1 cellular context compared by ENCODE assay signal in genomic region chr1:8502914-8503313, GRCh38.
TF ChIP-seq lines count a peak whose summit lies in the region.

No MANE protein-coding gene starts in this region.

TF ChIP-seq in HEK293, 187 proteins besides CTCF, POLR2A, EP300 and RAD21 (continued from another document):
- TF ChIP-seq, protein P1, sequence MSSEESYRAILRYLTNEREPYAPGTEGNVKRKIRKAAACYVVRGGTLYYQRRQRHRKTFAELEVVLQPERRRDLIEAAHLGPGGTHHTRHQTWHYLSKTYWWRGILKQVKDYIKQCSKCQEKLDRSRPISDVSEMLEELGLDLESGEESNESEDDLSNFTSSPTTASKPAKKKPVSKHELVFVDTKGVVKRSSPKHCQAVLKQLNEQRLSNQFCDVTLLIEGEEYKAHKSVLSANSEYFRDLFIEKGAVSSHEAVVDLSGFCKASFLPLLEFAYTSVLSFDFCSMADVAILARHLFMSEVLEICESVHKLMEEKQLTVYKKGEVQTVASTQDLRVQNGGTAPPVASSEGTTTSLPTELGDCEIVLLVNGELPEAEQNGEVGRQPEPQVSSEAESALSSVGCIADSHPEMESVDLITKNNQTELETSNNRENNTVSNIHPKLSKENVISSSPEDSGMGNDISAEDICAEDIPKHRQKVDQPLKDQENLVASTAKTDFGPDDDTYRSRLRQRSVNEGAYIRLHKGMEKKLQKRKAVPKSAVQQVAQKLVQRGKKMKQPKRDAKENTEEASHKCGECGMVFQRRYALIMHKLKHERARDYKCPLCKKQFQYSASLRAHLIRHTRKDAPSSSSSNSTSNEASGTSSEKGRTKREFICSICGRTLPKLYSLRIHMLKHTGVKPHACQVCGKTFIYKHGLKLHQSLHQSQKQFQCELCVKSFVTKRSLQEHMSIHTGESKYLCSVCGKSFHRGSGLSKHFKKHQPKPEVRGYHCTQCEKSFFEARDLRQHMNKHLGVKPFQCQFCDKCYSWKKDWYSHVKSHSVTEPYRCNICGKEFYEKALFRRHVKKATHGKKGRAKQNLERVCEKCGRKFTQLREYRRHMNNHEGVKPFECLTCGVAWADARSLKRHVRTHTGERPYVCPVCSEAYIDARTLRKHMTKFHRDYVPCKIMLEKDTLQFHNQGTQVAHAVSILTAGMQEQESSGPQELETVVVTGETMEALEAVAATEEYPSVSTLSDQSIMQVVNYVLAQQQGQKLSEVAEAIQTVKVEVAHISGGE (tag by site-specific recombination; conservative IDR thresholded peaks at IDR 0.05; ENCODE audit: low read depth), result peak; percentile 80
- TF ChIP-seq, protein P2, sequence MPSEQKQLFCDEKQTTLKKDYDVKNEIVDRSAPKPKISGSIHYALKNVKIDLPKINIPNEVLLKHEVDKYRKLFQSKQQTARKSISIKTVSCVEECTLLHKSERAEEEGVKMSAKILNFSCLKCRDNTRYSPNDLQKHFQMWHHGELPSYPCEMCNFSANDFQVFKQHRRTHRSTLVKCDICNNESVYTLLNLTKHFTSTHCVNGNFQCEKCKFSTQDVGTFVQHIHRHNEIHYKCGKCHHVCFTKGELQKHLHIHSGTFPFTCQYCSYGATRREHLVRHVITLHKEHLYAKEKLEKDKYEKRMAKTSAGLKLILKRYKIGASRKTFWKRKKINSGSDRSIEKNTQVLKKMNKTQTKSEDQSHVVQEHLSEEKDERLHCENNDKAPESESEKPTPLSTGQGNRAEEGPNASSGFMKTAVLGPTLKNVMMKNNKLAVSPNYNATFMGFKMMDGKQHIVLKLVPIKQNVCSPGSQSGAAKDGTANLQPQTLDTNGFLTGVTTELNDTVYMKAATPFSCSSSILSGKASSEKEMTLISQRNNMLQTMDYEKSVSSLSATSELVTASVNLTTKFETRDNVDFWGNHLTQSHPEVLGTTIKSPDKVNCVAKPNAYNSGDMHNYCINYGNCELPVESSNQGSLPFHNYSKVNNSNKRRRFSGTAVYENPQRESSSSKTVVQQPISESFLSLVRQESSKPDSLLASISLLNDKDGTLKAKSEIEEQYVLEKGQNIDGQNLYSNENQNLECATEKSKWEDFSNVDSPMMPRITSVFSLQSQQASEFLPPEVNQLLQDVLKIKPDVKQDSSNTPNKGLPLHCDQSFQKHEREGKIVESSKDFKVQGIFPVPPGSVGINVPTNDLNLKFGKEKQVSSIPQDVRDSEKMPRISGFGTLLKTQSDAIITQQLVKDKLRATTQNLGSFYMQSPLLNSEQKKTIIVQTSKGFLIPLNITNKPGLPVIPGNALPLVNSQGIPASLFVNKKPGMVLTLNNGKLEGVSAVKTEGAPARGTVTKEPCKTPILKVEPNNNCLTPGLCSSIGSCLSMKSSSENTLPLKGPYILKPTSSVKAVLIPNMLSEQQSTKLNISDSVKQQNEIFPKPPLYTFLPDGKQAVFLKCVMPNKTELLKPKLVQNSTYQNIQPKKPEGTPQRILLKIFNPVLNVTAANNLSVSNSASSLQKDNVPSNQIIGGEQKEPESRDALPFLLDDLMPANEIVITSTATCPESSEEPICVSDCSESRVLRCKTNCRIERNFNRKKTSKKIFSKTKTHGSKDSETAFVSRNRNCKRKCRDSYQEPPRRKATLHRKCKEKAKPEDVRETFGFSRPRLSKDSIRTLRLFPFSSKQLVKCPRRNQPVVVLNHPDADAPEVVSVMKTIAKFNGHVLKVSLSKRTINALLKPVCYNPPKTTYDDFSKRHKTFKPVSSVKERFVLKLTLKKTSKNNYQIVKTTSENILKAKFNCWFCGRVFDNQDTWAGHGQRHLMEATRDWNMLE (tag by site-specific recombination; conservative IDR thresholded peaks at IDR 0.05; ENCODE audit: low read depth), result peak; percentile 90
- TF ChIP-seq, protein P3, sequence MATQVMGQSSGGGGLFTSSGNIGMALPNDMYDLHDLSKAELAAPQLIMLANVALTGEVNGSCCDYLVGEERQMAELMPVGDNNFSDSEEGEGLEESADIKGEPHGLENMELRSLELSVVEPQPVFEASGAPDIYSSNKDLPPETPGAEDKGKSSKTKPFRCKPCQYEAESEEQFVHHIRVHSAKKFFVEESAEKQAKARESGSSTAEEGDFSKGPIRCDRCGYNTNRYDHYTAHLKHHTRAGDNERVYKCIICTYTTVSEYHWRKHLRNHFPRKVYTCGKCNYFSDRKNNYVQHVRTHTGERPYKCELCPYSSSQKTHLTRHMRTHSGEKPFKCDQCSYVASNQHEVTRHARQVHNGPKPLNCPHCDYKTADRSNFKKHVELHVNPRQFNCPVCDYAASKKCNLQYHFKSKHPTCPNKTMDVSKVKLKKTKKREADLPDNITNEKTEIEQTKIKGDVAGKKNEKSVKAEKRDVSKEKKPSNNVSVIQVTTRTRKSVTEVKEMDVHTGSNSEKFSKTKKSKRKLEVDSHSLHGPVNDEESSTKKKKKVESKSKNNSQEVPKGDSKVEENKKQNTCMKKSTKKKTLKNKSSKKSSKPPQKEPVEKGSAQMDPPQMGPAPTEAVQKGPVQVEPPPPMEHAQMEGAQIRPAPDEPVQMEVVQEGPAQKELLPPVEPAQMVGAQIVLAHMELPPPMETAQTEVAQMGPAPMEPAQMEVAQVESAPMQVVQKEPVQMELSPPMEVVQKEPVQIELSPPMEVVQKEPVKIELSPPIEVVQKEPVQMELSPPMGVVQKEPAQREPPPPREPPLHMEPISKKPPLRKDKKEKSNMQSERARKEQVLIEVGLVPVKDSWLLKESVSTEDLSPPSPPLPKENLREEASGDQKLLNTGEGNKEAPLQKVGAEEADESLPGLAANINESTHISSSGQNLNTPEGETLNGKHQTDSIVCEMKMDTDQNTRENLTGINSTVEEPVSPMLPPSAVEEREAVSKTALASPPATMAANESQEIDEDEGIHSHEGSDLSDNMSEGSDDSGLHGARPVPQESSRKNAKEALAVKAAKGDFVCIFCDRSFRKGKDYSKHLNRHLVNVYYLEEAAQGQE (tag by site-specific recombination; IDR thresholded peaks at IDR 0.05), result peak; percentile 60; the same call in 1 of the 2 replicates
TF ChIP-seq in HEK293: peak in this region for 20; not testable (repeated sequence) for 167.
